ENCODE assay signal across 9 cellular contexts in the genomic region with DNA sequence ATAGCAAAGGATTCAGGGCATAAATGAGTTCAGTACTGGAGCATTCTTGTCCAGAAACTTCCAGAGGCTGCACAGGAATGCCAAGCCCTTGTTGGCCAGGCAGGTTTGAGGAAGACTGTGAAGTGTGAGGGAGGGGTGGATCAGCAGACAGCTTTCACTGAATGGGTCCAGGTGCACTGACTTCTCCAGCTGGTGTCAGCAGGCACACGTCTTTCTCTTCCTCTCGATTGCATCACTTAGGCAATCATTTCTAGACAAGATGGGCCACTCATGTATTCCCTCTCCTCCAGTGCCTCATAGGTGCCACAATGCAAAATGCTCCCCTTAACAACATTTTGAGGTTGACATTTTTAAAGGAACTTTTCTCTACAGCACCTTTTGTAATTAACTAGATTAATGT. TPM values are rescaled to one million over a fixed set of nuclear protein-coding genes. Genes with fewer than 3 reads are reported as not detected.
A peak's percentile ranks its signal among the peaks of the same experiment; 100 is the strongest.
DNase-seq lines count a peak whose midpoint lies in the region; ATAC-seq and TF ChIP-seq lines count a peak whose summit lies in the region.
"Had no signal": no experiment of that assay in that cellular context is flagged by ENCODE, and none has a peak within 500 bp of the region (broad histone marks: within the 10 kb centered on the region; RNA-seq: fewer than 3 reads in every experiment).

No MANE protein-coding gene starts in this region.

- DNase-seq in NCI-H526 (lab: John Stamatoyannopoulos, UW), result peak; percentile 42 to 66
- DNase-seq in left colon, result no peak
- no peak for DNase-seq in ascending aorta (ENCODE audit: low spot score in 2 of 2)
- no peak for DNase-seq in stimulated activated CD4-positive, alpha-beta T cell treated with anti-CD3 and anti-CD28 coated beads, Interleukin-1b, Interleukin-23, amount 100 ng/mL, for 48 hours
- DNase-seq: activated naive CD8-positive, alpha-beta T cell treated with anti-CD3 and anti-CD28 coated beads, Interleukin-2, amount 10 ng/mL, durations not matched to agents 7 days and 5 days had no signal

- H3K4me1 ChIP-seq in ascending aorta, result no peaks in the 10 kb centered on the region

- no peaks in the 10 kb centered on the region for H3K36me3 ChIP-seq in ascending aorta

- peak; percentile 52 for ATAC-seq in GM18868 (IDR thresholded peaks at IDR 0.05; ENCODE audit: unreplicated experiment)
- ATAC-seq in HG02840 (IDR thresholded peaks at IDR 0.05; ENCODE audit: low FRiP score, unreplicated experiment), result peak; percentile 79
- ATAC-seq in left colon, result peak; percentile 96
- ATAC-seq in HG03442 (IDR thresholded peaks at IDR 0.05; ENCODE audit: unreplicated experiment), result no peak
- no peak for ATAC-seq in GM21367 (IDR thresholded peaks at IDR 0.05; ENCODE audit: unreplicated experiment)

- no peak overlapping the region for H3K27ac ChIP-seq in ascending aorta

- no peak for TF ChIP-seq CTCF in ascending aorta (IDR thresholded peaks at IDR 0.05)

- intact Hi-C loops in left colon (cut with DNase I, micrococcal nuclease) (no loop called here), ascending aorta (cut with DNase I) (no loop called here)

- H3K4me3 ChIP-seq in ascending aorta, result no peak overlapping the region

- no peaks in the 10 kb centered on the region for H3K27me3 ChIP-seq in ascending aorta

- H3K9me3 ChIP-seq in ascending aorta, result no peaks in the 10 kb centered on the region

RNA-seq across cellular contexts. Expression of a gene that starts 15.6 kb away (rescaled TPM):
- total RNA-seq in left colon (10 to 100 TPM in 1 of 2 donors, 1 to 10 TPM in 1; 6.6 to 12.2 TPM), ascending aorta (not detected)
- total RNA-seq: activated naive CD8-positive, alpha-beta T cell treated with anti-CD3 and anti-CD28 coated beads, Interleukin-2, amount 10 ng/mL, durations not matched to agents 7 days and 5 days had no signal

RNA-seq across cellular contexts. Expression of a gene that starts 56.2 kb away (rescaled TPM):
- 100 to 1,000 TPM; 177 to 205 TPM for total RNA-seq in left colon
- total RNA-seq in ascending aorta, result 27.2 TPM

Comparison
In these comparisons a context has a peak if more than half of its experiments do, and no peak if none do; other contexts are left out.
1. ATAC-seq: peak in GM18868 (single experiment), HG02840 (single experiment) and left colon (single experiment); none in HG03442 (single experiment) and GM21367 (single experiment).
2. DNase-seq: peak in NCI-H526 (2 of 2); none in left colon (0 of 2), ascending aorta (0 of 2) and stimulated activated CD4-positive, alpha-beta T cell treated with anti-CD3 and anti-CD28 coated beads, Interleukin-1b, Interleukin-23, amount 100 ng/mL, for 48 hours (single experiment).